Comparison of ENCODE assay signal across 7 cellular contexts in genomic region chr15:31435256-31435781, GRCh38.
DNase-seq lines count a peak whose midpoint lies in the region; ATAC-seq and TF ChIP-seq lines count a peak whose summit lies in the region.

No MANE protein-coding gene starts in this region.

- TF ChIP-seq CTCF in coronary artery (IDR thresholded peaks at IDR 0.05) (peak; percentile 63), lower leg skin (IDR thresholded peaks at IDR 0.05) (peak in 1 of 3 donors; percentile 23)

- no peak for TF ChIP-seq POLR2A in lower leg skin (IDR thresholded peaks at IDR 0.05)

- H3K4me3 ChIP-seq in coronary artery (peak overlapping the region; percentile 45), lower leg skin (ENCODE audit: low read depth, poor library complexity, severe bottlenecking) (no peak overlapping the region)

- H3K27ac ChIP-seq in coronary artery, result peak overlapping the region; percentile 30 to 72

- ATAC-seq in GM18498 (IDR thresholded peaks at IDR 0.05; ENCODE audit: unreplicated experiment) (peak; percentile 63), HG02852 (IDR thresholded peaks at IDR 0.05; ENCODE audit: unreplicated experiment) (peak; percentile 50)

- DNase-seq in NCI-H2227 (lab: John Stamatoyannopoulos, UW; ENCODE audit: unreplicated experiment) (peak; percentile 18), coronary artery (ENCODE audit: low spot score) (no peak), lower leg skin (ENCODE audit: low spot score in 2 of 2) (peak; percentile 79 to 96)
- peak; percentile 63 to 66 for DNase-seq in activated CD4-positive, alpha-beta T cell treated with anti-CD3 and anti-CD28 coated beads for 24 hours (ENCODE audit: low read depth in 2 of 2)
- peak; percentile 68 to 89 for DNase-seq in stimulated activated CD4-positive, alpha-beta T cell treated with anti-CD3 and anti-CD28 coated beads, Interleukin-4, amount 100 ng/mL, for 4 hours

- intact Hi-C loops in lower leg skin (cut with DNase I; ENCODE audit: low total_unique reads), result no loop called here

- 8% methylated on average over 14 of the region's 14 CpGs for WGBS in lower leg skin, 2 donors
